Comparison of ENCODE assay signal across 1 cellular context in genomic region chr12:11650697-11651281, GRCh38.
TF ChIP-seq lines count a peak whose summit lies in the region.

No MANE protein-coding gene starts in this region.

TF ChIP-seq in GM12878, 131 proteins besides CTCF, POLR2A, EP300 and RAD21 (continued from another document):
- TF ChIP-seq ZBTB11 (CRISPR knock-in tag; IDR thresholded peaks at IDR 0.05) (no peak), NR2F1 (conservative IDR thresholded peaks at IDR 0.05) (no peak)
